10 cellular contexts compared by ENCODE assay signal in the genomic region with DNA sequence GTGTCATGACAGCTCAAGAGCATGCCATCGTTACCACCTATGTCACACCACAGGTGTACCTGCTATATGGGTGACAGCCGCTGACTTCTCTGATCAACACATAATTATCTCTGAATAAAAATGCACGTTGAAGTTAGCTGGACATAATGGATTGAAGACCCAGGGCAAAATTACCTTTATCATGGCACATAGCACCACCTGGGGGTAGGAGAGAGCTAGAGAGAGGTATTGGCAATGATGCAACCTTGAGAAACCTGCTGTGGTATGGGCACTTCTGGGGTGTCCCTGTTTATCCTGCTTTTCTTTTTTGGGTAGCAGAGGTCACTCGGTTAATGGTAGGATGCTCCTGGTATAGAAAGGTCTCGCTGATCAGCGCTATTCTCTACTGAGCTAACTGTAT.
A peak's percentile ranks its signal among the peaks of the same experiment; 100 is the strongest.
DNase-seq lines count a peak whose midpoint lies in the region; ATAC-seq and TF ChIP-seq lines count a peak whose summit lies in the region.
"Had no signal": no experiment of that assay in that cellular context is flagged by ENCODE, and none has a peak within 500 bp of the region (broad histone marks: within the 10 kb centered on the region; RNA-seq: fewer than 3 reads in every experiment).

No MANE protein-coding gene starts in this region.

- intact Hi-C loops in Panc1 (cut with micrococcal nuclease; ENCODE audit: unreplicated experiment) (no loop called here), tibial artery (cut with DNase I; ENCODE audit: low total_unique reads) (no loop called here), psoas muscle (cut with DNase I) (no loop called here)

- no peaks in the 10 kb centered on the region for H3K9me3 ChIP-seq in Panc1 (ENCODE audit: control insufficient read depth, insufficient read depth, low read depth, low read length)
- no peaks in the 10 kb centered on the region for H3K9me3 ChIP-seq in tibial artery
- H3K9me3 ChIP-seq in psoas muscle: no peaks in the 10 kb centered on the region
- H3K9me3 ChIP-seq: thoracic aorta had no signal

- H3K27me3 ChIP-seq in Panc1 (ENCODE audit: control insufficient read depth, insufficient read depth, low read length): no peaks in the 10 kb centered on the region
- H3K27me3 ChIP-seq in tibial artery: no peaks in the 10 kb centered on the region
- no peaks in the 10 kb centered on the region for H3K27me3 ChIP-seq in psoas muscle (ENCODE audit: insufficient read depth in 3 of 3, low read length in 2 of 3)

- no peaks in the 10 kb centered on the region; the same call in 1 of the 2 replicates for H3K36me3 ChIP-seq in Panc1 (ENCODE audit: control insufficient read depth, insufficient read depth, low read length)
- no peaks in the 10 kb centered on the region for H3K36me3 ChIP-seq in tibial artery
- H3K36me3 ChIP-seq in psoas muscle (ENCODE audit: insufficient read depth in 1 of 2, low read depth in 1 of 2): no peaks in the 10 kb centered on the region
- H3K36me3 ChIP-seq: thoracic aorta had no signal

- no peaks in the 10 kb centered on the region for H3K9me3 Mint-ChIP-seq in activated T-cell treated with anti-CD3 and anti-CD28 coated beads, Interleukin-2, amount 50 U/mL, for 4 hours

- no peaks in the 10 kb centered on the region for H3K36me3 Mint-ChIP-seq in activated T-cell treated with anti-CD3 and anti-CD28 coated beads, Interleukin-2, amount 50 U/mL, for 4 hours (ENCODE audit: insufficient read depth)

- POLR2A ChIA-PET in Panc1 (lab: Charles Lee): no interaction called here

- DNase-seq in DMS53 (lab: John Stamatoyannopoulos, UW) (peak; percentile 80), Panc1 (ENCODE audit: low read depth, low spot score) (no peak), iris pigment epithelial cell (ENCODE audit: low read depth) (peak; percentile 3), tibial artery (no peak), psoas muscle (no peak)
- no peak for DNase-seq in activated T-cell treated with anti-CD3 and anti-CD28 coated beads, Interleukin-2, amount 50 U/mL, for 4 hours
- DNase-seq: activated CD4-positive, alpha-beta T cell treated with anti-CD3 and anti-CD28 coated beads for 4 hours had no signal

- CTCF ChIA-PET in Panc1 (lab: Charles Lee): interaction anchor here (0.5 to 0.6 kb wide), 3 partner anchors 268 to 1062 kb away, joined by 3 to 4 read pairs (median 3); no protein-coding TSS in a partner anchor

- no peak overlapping the region for H3K4me3 Mint-ChIP-seq in activated T-cell treated with anti-CD3 and anti-CD28 coated beads, Interleukin-2, amount 50 U/mL, for 4 hours

- BruUV-seq in Panc1 (replicated peaks; lab: Mats Ljungman, UMichigan): no TSS peak

- H3K4me3 ChIP-seq in Panc1 (ENCODE audit: low read depth in 2 of 2, low read length in 2 of 2) (no peak overlapping the region), tibial artery (no peak overlapping the region), psoas muscle (no peak overlapping the region)
- H3K4me3 ChIP-seq: thoracic aorta had no signal

- ATAC-seq in HG03159 (IDR thresholded peaks at IDR 0.05; ENCODE audit: unreplicated experiment) (peak; percentile 64), Panc1 (0 out of 2 replicates have a peak, but pooled peaks have one; percentile 53), GM19328 (IDR thresholded peaks at IDR 0.05; ENCODE audit: unreplicated experiment) (no peak), psoas muscle (no peak)
- ATAC-seq in activated T-cell treated with anti-CD3 and anti-CD28 coated beads, Interleukin-2, amount 50 U/mL, for 4 hours: no peak

- no peaks in the 10 kb centered on the region for H3K27me3 Mint-ChIP-seq in activated T-cell treated with anti-CD3 and anti-CD28 coated beads, Interleukin-2, amount 50 U/mL, for 4 hours (ENCODE audit: low read depth)

- WGBS in psoas muscle, 3 donors: 66 to 70% (median 70%) methylated on average over 6 of the region's 6 CpGs

- no peaks in the 10 kb centered on the region for H3K4me1 ChIP-seq in Panc1 (ENCODE audit: control insufficient read depth, insufficient read depth, low read length)
- H3K4me1 ChIP-seq in tibial artery: no peaks in the 10 kb centered on the region
- no peaks in the 10 kb centered on the region for H3K4me1 ChIP-seq in psoas muscle

- in situ Hi-C loops in Panc1 (cut with HindIII; ENCODE audit: low pct_unique_long_range_greater_than_20kb, low sequenced_read_pairs): no loop called here

- no peak overlapping the region; the same call in 1 of the 2 replicates for H3K27ac ChIP-seq in Panc1 (ENCODE audit: low read length)
- no peak overlapping the region for H3K27ac ChIP-seq in tibial artery
- H3K27ac ChIP-seq in psoas muscle: no peak overlapping the region
- H3K27ac ChIP-seq: thoracic aorta had no signal

- H3K4me1 Mint-ChIP-seq in activated T-cell treated with anti-CD3 and anti-CD28 coated beads, Interleukin-2, amount 50 U/mL, for 4 hours (ENCODE audit: low read depth): no peaks in the 10 kb centered on the region

- TF ChIP-seq CTCF in Panc1 (IDR thresholded peaks at IDR 0.05) (peak; percentile 50), tibial artery (IDR thresholded peaks at IDR 0.05) (no peak), psoas muscle (IDR thresholded peaks at IDR 0.05) (no peak)

Comparison
In these comparisons a context has a peak if more than half of its experiments do, and no peak if none do; other contexts are left out.
1. DNase-seq: peak in DMS53 (single experiment) and iris pigment epithelial cell (single experiment); none in Panc1 (single experiment), tibial artery (0 of 2), activated T-cell treated with anti-CD3 and anti-CD28 coated beads, Interleukin-2, amount 50 U/mL, for 4 hours (single experiment) and psoas muscle (0 of 2).
2. ATAC-seq: peak in HG03159 (single experiment) and Panc1 (single experiment); none in GM19328 (single experiment), activated T-cell treated with anti-CD3 and anti-CD28 coated beads, Interleukin-2, amount 50 U/mL, for 4 hours (0 of 2) and psoas muscle (0 of 4).